33 cellular contexts compared by ENCODE assay signal in genomic region chr16:625402-626173, GRCh38. TPM values are rescaled to one million over a fixed set of nuclear protein-coding genes. Genes with fewer than 3 reads are reported as not detected.
A peak's percentile ranks its signal among the peaks of the same experiment; 100 is the strongest.
DNase-seq lines count a peak whose midpoint lies in the region; ATAC-seq, FAIRE-seq and TF ChIP-seq lines count a peak whose summit lies in the region.
"Had no signal": no experiment of that assay in that cellular context is flagged by ENCODE, and none has a peak within 500 bp of the region (broad histone marks: within the 10 kb centered on the region; RNA-seq: fewer than 3 reads in every experiment).

No MANE protein-coding gene starts in this region.

- H4K20me1 ChIP-seq in HCT116 (ENCODE audit: insufficient read depth) (no peaks in the 10 kb centered on the region), osteoblast (ENCODE audit: insufficient read depth, low read length) (peaks cover 13% of the 10 kb centered on the region)

- H3K79me2 ChIP-seq in HCT116 (ENCODE audit: insufficient read depth, low read length) (no peaks in the 10 kb centered on the region), osteoblast (ENCODE audit: insufficient read depth, low read length) (peaks cover 7% of the 10 kb centered on the region)

- H3K4me3 ChIP-seq in HCT116 (replicated peaks in 1 of 2; ENCODE audit: low read depth in 1 of 2, low read length in 2 of 2) (no peak overlapping the region), RWPE2 (ENCODE audit: severe bottlenecking) (no peak overlapping the region), osteoblast (ENCODE audit: insufficient read depth, low read length) (no peak overlapping the region), aorta (ENCODE audit: low read length in 2 of 2) (no peak overlapping the region)
- H3K4me3 ChIP-seq: gastroesophageal sphincter, lung, mucosa of descending colon, SJCRH30, skin epidermis, upper lobe of left lung had no signal

- no TSS peak for BruUV-seq in HCT116 (replicated peaks; lab: Mats Ljungman, UMichigan)

- peak overlapping the region; percentile 61 for H3K4me2 ChIP-seq in HCT116 (ENCODE audit: low read length)
- no peak overlapping the region for H3K4me2 ChIP-seq in osteoblast (ENCODE audit: insufficient read depth, low read length)

- POLR2A ChIA-PET in HCT116 (lab: Charles Lee): no interaction called here

- ATAC-seq in HCT116 (no peak), RWPE2 (ENCODE audit: low read depth) (no peak), aorta (ENCODE audit: low FRiP score) (no peak)
- no peak for ATAC-seq in activated T-cell treated with anti-CD3 and anti-CD28 coated beads, Interleukin-2, amount 50 U/mL, for 4 hours
- ATAC-seq: activated CD4-positive, alpha-beta T cell treated with anti-CD3 and anti-CD28 coated beads for 36 hours; gastroesophageal sphincter; mucosa of descending colon; natural killer cell; Panc1; stimulated activated naive B cell treated with anti-CD40 and anti-IgM and Interleukin-4, amounts not matched to agents 10 μg/mL and 1 μg/mL and 100 μg/mL, for 72 hours had no signal

- no peak for TF ChIP-seq RAD21 in HCT116 (IDR thresholded peaks at IDR 0.05; ENCODE audit: low read depth)

- CTCF ChIA-PET in HCT116 (lab: Charles Lee): no interaction called here

- no peaks in the 10 kb centered on the region for H3K9me3 ChIP-seq in HCT116 (ENCODE audit: control insufficient read depth in 1 of 2, insufficient read depth in 1 of 2, low read depth in 1 of 2, low read length in 2 of 2)
- H3K9me3 ChIP-seq in RWPE2 (ENCODE audit: severe bottlenecking): no peaks in the 10 kb centered on the region
- H3K9me3 ChIP-seq in osteoblast (ENCODE audit: low read depth, low read length): no peaks in the 10 kb centered on the region
- H3K9me3 ChIP-seq in aorta (ENCODE audit: control insufficient read depth, low read length): no peaks in the 10 kb centered on the region
- H3K9me3 ChIP-seq: gastroesophageal sphincter, mucosa of descending colon, SJCRH30, upper lobe of left lung had no signal

- TF ChIP-seq CTCF in HCT116 (IDR thresholded peaks at IDR 0.05 in 2 of 3, conservative IDR thresholded peaks at IDR 0.05 in 1 of 3; ENCODE audit: borderline replicate concordance in 1 of 3, insufficient read depth in 1 of 3, low read depth in 2 of 3, low read length in 2 of 3): no peak
- no peak for TF ChIP-seq CTCF in RWPE2 (IDR thresholded peaks at IDR 0.05; ENCODE audit: poor library complexity, severe bottlenecking)
- TF ChIP-seq CTCF in osteoblast (IDR thresholded peaks at IDR 0.05; ENCODE audit: extremely low read depth, low read depth, low read length): no peak

- H3K4me3 Mint-ChIP-seq in activated T-cell treated with anti-CD3 and anti-CD28 coated beads, Interleukin-2, amount 50 U/mL, for 4 hours: no peak overlapping the region
- H3K4me3 Mint-ChIP-seq: activated CD4-positive, alpha-beta T cell treated with anti-CD3 and anti-CD28 coated beads for 36 hours; activated naive CD4-positive, alpha-beta T cell treated with anti-CD3 and anti-CD28 coated beads, Interleukin-2, amount 50 U/mL, for 24 hours; H9; IgD-negative memory B cell; natural killer cell; stimulated activated naive B cell treated with anti-CD40 and anti-IgM and Interleukin-4, amounts not matched to agents 10 μg/mL and 1 μg/mL and 100 μg/mL, for 72 hours had no signal

- H3K4me1 Mint-ChIP-seq in activated T-cell treated with anti-CD3 and anti-CD28 coated beads, Interleukin-2, amount 50 U/mL, for 4 hours (ENCODE audit: low read depth): no peaks in the 10 kb centered on the region
- H3K4me1 Mint-ChIP-seq: activated CD4-positive, alpha-beta T cell treated with anti-CD3 and anti-CD28 coated beads for 36 hours; activated naive CD4-positive, alpha-beta T cell treated with anti-CD3 and anti-CD28 coated beads, Interleukin-2, amount 50 U/mL, for 24 hours; natural killer cell had no signal

- H3K27me3 ChIP-seq in HCT116 (ENCODE audit: insufficient read depth, low read length) (no peaks in the 10 kb centered on the region), RWPE2 (ENCODE audit: insufficient read depth, poor library complexity, severe bottlenecking) (no peaks in the 10 kb centered on the region), osteoblast (ENCODE audit: insufficient read depth, low read length) (no peaks in the 10 kb centered on the region), aorta (ENCODE audit: control insufficient read depth in 1 of 2, insufficient read depth in 2 of 2, low read length in 1 of 2) (no peaks in the 10 kb centered on the region)
- H3K27me3 ChIP-seq: SJCRH30, upper lobe of left lung had no signal

- DNase-seq in HCT116 (ENCODE audit: low read depth, low spot score) (no peak), RWPE2 (ENCODE audit: low spot score) (peak; percentile 65), osteoblast (ENCODE audit: insufficient read length, low spot score, missing footprints) (peak; percentile 87), GM12892 (ENCODE audit: insufficient read length) (no peak), aorta (no peak)
- no peak for DNase-seq in activated T-cell treated with anti-CD3 and anti-CD28 coated beads, Interleukin-2, amount 50 U/mL, for 4 hours
- DNase-seq: activated CD4-positive, alpha-beta T cell treated with anti-CD3 and anti-CD28 coated beads for 36 hours; activated CD8-positive, alpha-beta memory T cell treated with anti-CD3 and anti-CD28 coated beads for 24 hours; activated T-cell treated with anti-CD3 and anti-CD28 coated beads for 4 hours; amniotic stem cell; C1 segment of cervical spinal cord; COR-L47; DMS53; H9; mucosa of descending colon; natural killer cell; NCI-H2107; NCI-H774; occipital lobe; SJCRH30; stimulated activated naive B cell treated with anti-CD40 and anti-IgM and Interleukin-4, amounts not matched to agents 10 μg/mL and 1 μg/mL and 100 μg/mL, for 72 hours; substantia nigra; T-helper 9 cell had no signal

- no peak overlapping the region; the same call in 1 of the 2 replicates for H3K9ac ChIP-seq in HCT116 (ENCODE audit: low read length)

- intact Hi-C loops in HCT116 (cut with micrococcal nuclease): loop anchor here (5.0 kb wide), 1 partner anchor 33 kb away; the partner anchor contains the start of gene RAB40C
- intact Hi-C loops in aorta (cut with DNase I): no loop called here

- H3K4me1 ChIP-seq in HCT116 (ENCODE audit: control insufficient read depth in 1 of 2, insufficient read depth in 2 of 2, low read length in 2 of 2) (peaks cover 35 to 58% of the 10 kb centered on the region in 2 experiments), RWPE2 (ENCODE audit: insufficient read depth, poor library complexity, severe bottlenecking) (peaks cover 24% of the 10 kb centered on the region), osteoblast (ENCODE audit: insufficient read depth, low read length) (peaks cover 13% of the 10 kb centered on the region), aorta (ENCODE audit: control insufficient read depth in 1 of 2, insufficient read depth in 2 of 2, low read length in 2 of 2) (no peaks in the 10 kb centered on the region)

- FAIRE-seq in GM12892 (lab: Jason Lieb, UNC): no peak
- FAIRE-seq: GM12891 had no signal

- H3K9me3 Mint-ChIP-seq in activated T-cell treated with anti-CD3 and anti-CD28 coated beads, Interleukin-2, amount 50 U/mL, for 4 hours: no peaks in the 10 kb centered on the region
- H3K9me3 Mint-ChIP-seq: activated naive CD4-positive, alpha-beta T cell treated with anti-CD3 and anti-CD28 coated beads, Interleukin-2, amount 50 U/mL, for 24 hours; H9; IgD-negative memory B cell; natural killer cell; stimulated activated naive B cell treated with anti-CD40 and anti-IgM and Interleukin-4, amounts not matched to agents 10 μg/mL and 1 μg/mL and 100 μg/mL, for 72 hours had no signal

- H3K36me3 ChIP-seq in HCT116 (ENCODE audit: control insufficient read depth in 1 of 2, insufficient read depth in 2 of 2, low read length in 2 of 2): no peaks in the 10 kb centered on the region
- peaks cover 10% of the 10 kb centered on the region for H3K36me3 ChIP-seq in RWPE2 (ENCODE audit: low read depth)
- no peaks in the 10 kb centered on the region for H3K36me3 ChIP-seq in osteoblast (ENCODE audit: insufficient read depth, low read length)
- H3K36me3 ChIP-seq in aorta (ENCODE audit: control insufficient read depth in 1 of 2, insufficient read depth in 2 of 2, low read length in 1 of 2): no peaks in the 10 kb centered on the region
- H3K36me3 ChIP-seq: SJCRH30 had no signal

- no peak overlapping the region for H2AFZ ChIP-seq in HCT116 (ENCODE audit: low read depth, low read length, poor library complexity, severe bottlenecking)
- no peak overlapping the region for H2AFZ ChIP-seq in osteoblast (ENCODE audit: low read length)

- H3K36me3 Mint-ChIP-seq in activated T-cell treated with anti-CD3 and anti-CD28 coated beads, Interleukin-2, amount 50 U/mL, for 4 hours (ENCODE audit: insufficient read depth): no peaks in the 10 kb centered on the region
- H3K36me3 Mint-ChIP-seq: activated naive CD4-positive, alpha-beta T cell treated with anti-CD3 and anti-CD28 coated beads, Interleukin-2, amount 50 U/mL, for 24 hours; natural killer cell had no signal

- TF ChIP-seq POLR2A in HCT116 (IDR thresholded peaks at IDR 0.05; ENCODE audit: borderline replicate concordance, extremely low read depth, insufficient read depth, insufficient read length) (no peak), GM12892 (IDR thresholded peaks at IDR 0.05; ENCODE audit: low read depth, low read length) (no peak)

- H3K27ac ChIP-seq in HCT116 (ENCODE audit: low read depth, low read length) (peak overlapping the region; percentile 83), RWPE2 (ENCODE audit: poor library complexity, severe bottlenecking) (no peak overlapping the region), osteoblast (ENCODE audit: low read depth, low read length) (no peak overlapping the region), aorta (ENCODE audit: low read depth in 1 of 2, low read length in 2 of 2) (no peak overlapping the region)
- H3K27ac ChIP-seq: SJCRH30 had no signal

- WGBS in aorta, 2 donors: 94% methylated on average over 43 to 46 of the region's 46 CpGs

- RAD21 ChIA-PET in HCT116 (lab: Charles Lee; ENCODE audit: low non-redundant PET in 1 of 2, low total read pairs in 2 of 2, uncharacterized antibody in 2 of 2, unreplicated experiment in 2 of 2): no interaction called here

- H3K27me3 Mint-ChIP-seq in activated T-cell treated with anti-CD3 and anti-CD28 coated beads, Interleukin-2, amount 50 U/mL, for 4 hours (ENCODE audit: low read depth): no peaks in the 10 kb centered on the region
- H3K27me3 Mint-ChIP-seq: activated CD4-positive, alpha-beta T cell treated with anti-CD3 and anti-CD28 coated beads for 36 hours; activated naive CD4-positive, alpha-beta T cell treated with anti-CD3 and anti-CD28 coated beads, Interleukin-2, amount 50 U/mL, for 24 hours; IgD-negative memory B cell; stimulated activated naive B cell treated with anti-CD40 and anti-IgM and Interleukin-4, amounts not matched to agents 10 μg/mL and 1 μg/mL and 100 μg/mL, for 72 hours had no signal

- H3K9me2 ChIP-seq in HCT116 (ENCODE audit: insufficient read depth): no peaks in the 10 kb centered on the region

RNA-seq across cellular contexts. Expression of gene WFIKKN1, which starts 5.2 kb away (rescaled TPM):
- total RNA-seq in HCT116 (2021; ENCODE audit: unreplicated experiment) (0.47 TPM), osteoblast (under 0.01 and 0.36 TPM in 2 replicates), aorta (1 to 10 TPM in 1 of 2 donors, under 1 TPM in 1; 0.33 to 1.0 TPM)
- polyA plus RNA-seq in HCT116 (2012): 0.17 and 0.26 TPM in 2 replicates
- under 1 TPM; 0.40 to 0.71 (median 0.49) TPM for total RNA-seq in activated T-cell treated with anti-CD3 and anti-CD28 coated beads, Interleukin-2, amount 50 U/mL, for 4 hours
- polyA plus RNA-seq in GM12892 (2012; ENCODE audit: missing spikeins): not detected
- 1 to 10 TPM in 1 of 2 donors, under 1 TPM in 1; 0.63 to 2.2 TPM for polyA plus RNA-seq in aorta
- polyA plus RNA-seq: AG04450, fibroblast of lung, IgD-negative memory B cell had no signal

RNA-seq across cellular contexts. Expression of gene METTL26, which starts 10.5 kb away (rescaled TPM):
- 85.7 TPM for total RNA-seq in HCT116 (2021; ENCODE audit: unreplicated experiment)
- polyA plus RNA-seq in HCT116 (2012): 120 and 130 TPM in 2 replicates
- 72.8 and 76.0 TPM in 2 replicates for total RNA-seq in osteoblast
- 100 to 1,000 TPM; 132 to 174 (median 159) TPM for total RNA-seq in activated T-cell treated with anti-CD3 and anti-CD28 coated beads, Interleukin-2, amount 50 U/mL, for 4 hours
- 44.1 TPM for polyA plus RNA-seq in GM12892 (2012; ENCODE audit: missing spikeins)
- 10 to 100 TPM; 45.2 to 64.8 TPM for total RNA-seq in aorta
- polyA plus RNA-seq in aorta: 100 to 1,000 TPM in 1 of 2 donors, 10 to 100 TPM in 1; 86.0 to 158 TPM

RNA-seq across cellular contexts. Expression of gene MCRIP2, which starts 16.0 kb away (rescaled TPM):
- 34.9 TPM for total RNA-seq in HCT116 (2021; ENCODE audit: unreplicated experiment)
- polyA plus RNA-seq in HCT116 (2012): 36.7 and 37.1 TPM in 2 replicates
- total RNA-seq in osteoblast: 20.0 and 20.3 TPM in 2 replicates
- total RNA-seq in activated T-cell treated with anti-CD3 and anti-CD28 coated beads, Interleukin-2, amount 50 U/mL, for 4 hours: 100 to 1,000 TPM in 1 of 3 donors, 10 to 100 TPM in 2; 83.1 to 104 (median 88.2) TPM
- polyA plus RNA-seq in GM12892 (2012; ENCODE audit: missing spikeins): 17.0 TPM
- total RNA-seq in aorta: 10 to 100 TPM; 10.4 to 14.7 TPM
- polyA plus RNA-seq in aorta: 10 to 100 TPM; 22.9 to 28.9 TPM

RNA-seq across cellular contexts. Expression of gene WDR90, which starts 23.6 kb away (rescaled TPM):
- total RNA-seq in HCT116 (2021; ENCODE audit: unreplicated experiment) (73.7 TPM), osteoblast (10.3 and 19.2 TPM in 2 replicates), aorta (10 to 100 TPM; 21.0 to 25.8 TPM)
- 45.4 and 47.6 TPM in 2 replicates for polyA plus RNA-seq in HCT116 (2012)
- total RNA-seq in activated T-cell treated with anti-CD3 and anti-CD28 coated beads, Interleukin-2, amount 50 U/mL, for 4 hours: 100 to 1,000 TPM in 1 of 3 donors, 10 to 100 TPM in 2; 81.0 to 104 (median 87.8) TPM
- polyA plus RNA-seq in GM12892 (2012; ENCODE audit: missing spikeins): 21.1 TPM
- 10 to 100 TPM in 1 of 2 donors, 1 to 10 TPM in 1; 7.5 to 60.9 TPM for polyA plus RNA-seq in aorta

RNA-seq across cellular contexts. Expression of gene RAB40C, which starts 35.7 kb away (rescaled TPM):
- 14.1 TPM for total RNA-seq in HCT116 (2021; ENCODE audit: unreplicated experiment)
- 15.1 and 18.8 TPM in 2 replicates for polyA plus RNA-seq in HCT116 (2012)
- total RNA-seq in osteoblast: 11.2 and 13.3 TPM in 2 replicates
- total RNA-seq in activated T-cell treated with anti-CD3 and anti-CD28 coated beads, Interleukin-2, amount 50 U/mL, for 4 hours: 10 to 100 TPM; 13.4 to 15.7 (median 14.6) TPM
- 2.5 TPM for polyA plus RNA-seq in GM12892 (2012; ENCODE audit: missing spikeins)
- total RNA-seq in aorta: 10 to 100 TPM; 17.9 to 19.6 TPM
- polyA plus RNA-seq in aorta: 10 to 100 TPM in 1 of 2 donors, 1 to 10 TPM in 1; 9.5 to 40.7 TPM

Comparison
In these comparisons a context has a peak if more than half of its experiments do, and no peak if none do; other contexts are left out.
1. DNase-seq: peak in RWPE2 (single experiment) and osteoblast (single experiment); none in HCT116 (single experiment), activated T-cell treated with anti-CD3 and anti-CD28 coated beads, Interleukin-2, amount 50 U/mL, for 4 hours (single experiment), GM12892 (single experiment) and aorta (0 of 2).